In the genomic region with DNA sequence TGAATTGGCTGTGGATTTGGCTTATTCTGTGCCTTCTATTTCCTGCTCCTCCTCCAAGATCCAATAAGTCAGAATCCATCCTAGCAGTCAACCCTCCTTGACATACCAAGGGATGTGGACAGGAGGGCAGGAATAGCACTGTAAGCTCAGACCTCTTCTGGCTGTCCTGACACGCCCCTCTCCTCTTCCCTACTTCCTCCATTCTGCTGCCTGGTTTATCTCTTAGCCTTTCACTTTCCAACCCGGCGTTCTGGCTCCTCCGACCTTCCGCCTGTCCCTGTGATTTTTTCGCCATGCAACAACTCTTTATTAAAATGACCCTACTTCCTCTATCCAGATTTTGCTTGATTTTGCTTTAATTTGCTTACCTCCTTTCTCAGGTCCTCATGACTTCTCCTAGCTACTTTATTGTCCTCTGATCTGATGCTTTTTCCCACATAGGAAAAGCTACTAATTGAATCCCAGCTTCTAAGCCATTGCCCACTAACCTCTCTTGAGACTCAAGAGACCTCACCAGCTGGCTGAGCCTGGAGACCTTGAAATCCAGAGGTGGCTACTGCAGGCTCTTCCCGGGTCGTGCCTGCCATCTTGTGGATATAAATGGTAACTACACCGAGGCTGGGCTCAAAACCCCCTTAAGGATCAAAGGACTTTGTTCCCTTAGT, we compare ENCODE assay signal across 8 cellular contexts.
A peak's percentile ranks its signal among the peaks of the same experiment; 100 is the strongest.
DNase-seq lines count a peak whose midpoint lies in the region; ATAC-seq, FAIRE-seq and TF ChIP-seq lines count a peak whose summit lies in the region.

No MANE protein-coding gene starts in this region.

- H3K27me3 Mint-ChIP-seq in CD4-positive, alpha-beta memory T cell = peaks cover 0 to 8% of the 10 kb centered on the region in 2 donors
- H3K27me3 Mint-ChIP-seq in neural crest cell (ENCODE audit: low read depth) = no peaks in the 10 kb centered on the region

- CTCF ChIA-PET in CD4-positive, alpha-beta memory T cell (lab: Charles Lee; ENCODE audit: partially characterized antibody) = interaction anchor here (0.9 to 5.8 kb wide), 4 partner anchors 11 to 1286 kb away, joined by 4 to 56 read pairs (median 7); no protein-coding TSS in a partner anchor

- ATAC-seq in HG03378 (IDR thresholded peaks at IDR 0.05; ENCODE audit: unreplicated experiment) (peak; percentile 62), upper lobe of right lung (peak; percentile 92)

- H3K9me3 Mint-ChIP-seq in CD4-positive, alpha-beta memory T cell = peaks cover 0 to 5% (median 0%) of the 10 kb centered on the region in 8 donors
- no peaks in the 10 kb centered on the region for H3K9me3 Mint-ChIP-seq in neural crest cell

- TF ChIP-seq CTCF in fibroblast of mammary gland (conservative IDR thresholded peaks at IDR 0.05; ENCODE audit: control insufficient read depth, insufficient read depth, low read depth, low read length) (peak; percentile 69), neural crest cell (conservative IDR thresholded peaks at IDR 0.05) (peak; percentile 88), upper lobe of right lung (IDR thresholded peaks at IDR 0.05) (peak; percentile 80)

- H3K27ac Mint-ChIP-seq in CD4-positive, alpha-beta memory T cell = peak overlapping the region in 4 of 7 donors; percentile 9 to 77 (median 30)
- no peak overlapping the region for H3K27ac Mint-ChIP-seq in neural crest cell (ENCODE audit: unreplicated experiment)

- H3K4me3 Mint-ChIP-seq in CD4-positive, alpha-beta memory T cell = no peak overlapping the region
- no peak overlapping the region for H3K4me3 Mint-ChIP-seq in neural crest cell

- H3K36me3 ChIP-seq in CD4-positive, alpha-beta memory T cell (ENCODE audit: insufficient read depth, low read length) = no peaks in the 10 kb centered on the region
- no peaks in the 10 kb centered on the region for H3K36me3 ChIP-seq in upper lobe of right lung

- DNase-seq in CD4-positive, alpha-beta memory T cell = peak; percentile 15 to 47 (median 32)
- DNase-seq in GM19239 (ENCODE audit: insufficient read length, low spot score) (peak; percentile 25), NCI-H69 (lab: John Stamatoyannopoulos, UW) (peak; percentile 90), fibroblast of mammary gland (ENCODE audit: low read depth) (peak; percentile 42), neural crest cell (ENCODE audit: low read depth, low spot score) (peak; percentile 71), upper lobe of right lung (no peak)
- DNase-seq in activated CD8-positive, alpha-beta memory T cell treated with anti-CD3 and anti-CD28 coated beads, Interleukin-2, amount 50 U/mL, for 4 hours = peak; percentile 48

- no peak overlapping the region for H3K27ac ChIP-seq in CD4-positive, alpha-beta memory T cell (ENCODE audit: low read depth, low read length)
- no peak overlapping the region for H3K27ac ChIP-seq in upper lobe of right lung

- intact Hi-C loops in CD4-positive, alpha-beta memory T cell (cut with micrococcal nuclease) = no loop called here
- intact Hi-C loops in upper lobe of right lung (cut with DNase I) = loop anchor here (5.0 kb wide), 1 partner anchor 950 kb away; no protein-coding TSS in a partner anchor

- no peak overlapping the region for H3K4me3 ChIP-seq in CD4-positive, alpha-beta memory T cell (ENCODE audit: low read length in 2 of 2)
- H3K4me3 ChIP-seq in fibroblast of mammary gland (ENCODE audit: control insufficient read depth, low read depth, low read length) (no peak overlapping the region), upper lobe of right lung (no peak overlapping the region)

- POLR2A ChIA-PET in CD4-positive, alpha-beta memory T cell (lab: Charles Lee; ENCODE audit: partially characterized antibody) = no interaction called here

- peaks cover 11% of the 10 kb centered on the region for H3K4me1 ChIP-seq in CD4-positive, alpha-beta memory T cell (ENCODE audit: insufficient read depth, low read length)
- H3K4me1 ChIP-seq in upper lobe of right lung = peaks cover 8% of the 10 kb centered on the region

- no peaks in the 10 kb centered on the region for H3K27me3 ChIP-seq in CD4-positive, alpha-beta memory T cell (ENCODE audit: insufficient read depth, low read length)
- no peaks in the 10 kb centered on the region for H3K27me3 ChIP-seq in upper lobe of right lung

- H3K9me3 ChIP-seq in CD4-positive, alpha-beta memory T cell (ENCODE audit: control insufficient read depth in 1 of 2, low read length in 2 of 2) = no peaks in the 10 kb centered on the region
- H3K9me3 ChIP-seq in upper lobe of right lung = no peaks in the 10 kb centered on the region

- H3K36me3 Mint-ChIP-seq in CD4-positive, alpha-beta memory T cell = no peaks in the 10 kb centered on the region
- no peaks in the 10 kb centered on the region for H3K36me3 Mint-ChIP-seq in neural crest cell (ENCODE audit: low read depth)

- FAIRE-seq in GM19239 (lab: Jason Lieb, UNC) = peak; percentile 53

- H3K4me1 Mint-ChIP-seq in CD4-positive, alpha-beta memory T cell = peaks cover 15 to 21% (median 18%) of the 10 kb centered on the region in 4 donors
- peaks cover 4% of the 10 kb centered on the region for H3K4me1 Mint-ChIP-seq in neural crest cell
